ENCODE assay signal across 8 cellular contexts in genomic region chr7:66591058-66591800, GRCh38. TPM values are rescaled to one million over a fixed set of nuclear protein-coding genes. Genes with fewer than 3 reads are reported as not detected.
DNase-seq lines count a peak whose midpoint lies in the region; ATAC-seq and TF ChIP-seq lines count a peak whose summit lies in the region.
"Not testable (repeated sequence)": the region's sequence is repeated elsewhere in the genome, so short reads cannot be mapped to it uniquely, and the experiment has no call there.

No MANE protein-coding gene starts in this region.

- peak overlapping the region; percentile 96 for H3K4me3 Mint-ChIP-seq in activated naive CD8-positive, alpha-beta T cell

- H4K20me1 ChIP-seq in smooth muscle cell (ENCODE audit: low read depth): peaks cover 55% of the 10 kb centered on the region

- not testable (repeated sequence) for TF ChIP-seq POLR2A in esophagus squamous epithelium (IDR thresholded peaks at IDR 0.05)

- H3K4me1 ChIP-seq in esophagus squamous epithelium (peaks cover 4 to 61% (median 28%) of the 10 kb centered on the region in 3 donors), smooth muscle cell (ENCODE audit: low read depth) (peaks cover 10% of the 10 kb centered on the region)

- H3K36me3 Mint-ChIP-seq in activated naive CD8-positive, alpha-beta T cell: not testable (repeated sequence)

- TF ChIP-seq CTCF in esophagus squamous epithelium (IDR thresholded peaks at IDR 0.05); smooth muscle cell (IDR thresholded peaks at IDR 0.05; ENCODE audit: borderline replicate concordance, insufficient read depth, poor library complexity, severe bottlenecking): not testable (repeated sequence)

- not testable (repeated sequence) for H3K27me3 ChIP-seq in esophagus squamous epithelium; smooth muscle cell (ENCODE audit: low read depth)

- H3K27ac Mint-ChIP-seq in activated naive CD8-positive, alpha-beta T cell: peak overlapping the region; percentile 69

- H3K79me2 ChIP-seq in smooth muscle cell (ENCODE audit: low read depth): peaks cover 63% of the 10 kb centered on the region

- peaks cover 55% of the 10 kb centered on the region for H3K4me1 Mint-ChIP-seq in activated naive CD8-positive, alpha-beta T cell (ENCODE audit: low read depth)

- not testable (repeated sequence) for H3K9me3 Mint-ChIP-seq in activated naive CD8-positive, alpha-beta T cell (ENCODE audit: low read depth)

- H3K4me2 ChIP-seq in smooth muscle cell: peak overlapping the region; percentile 97

- H3K27ac ChIP-seq in esophagus squamous epithelium (peak overlapping the region; percentile 98 to 100 (median 98)), smooth muscle cell (ENCODE audit: low read depth) (peak overlapping the region; percentile 100)

- in situ Hi-C loops in ACHN (cut with HindIII; ENCODE audit: low pct_ligation_motif_present, low pct_unique_long_range_greater_than_20kb, low sequenced_read_pairs): not testable (repeated sequence)

- intact Hi-C loops in esophagus squamous epithelium (cut with DNase I): not testable (repeated sequence)

- peaks cover 0 to 16% (median 0%) of the 10 kb centered on the region in 3 donors for H3K36me3 ChIP-seq in esophagus squamous epithelium
- H3K36me3 ChIP-seq in smooth muscle cell (ENCODE audit: low read depth): not testable (repeated sequence)

- WGBS in esophagus squamous epithelium, 2 donors: 3 to 8% methylated on average over 7 to 21 of the region's 35 CpGs
- WGBS in smooth muscle cell (ENCODE audit: low lambda C conversion rate): 3% methylated on average over 35 of the region's 35 CpGs

- peak; percentile 48 for DNase-seq in ACHN
- DNase-seq in RKO (ENCODE audit: low spot score): peak; percentile 38
- DNase-seq in esophagus squamous epithelium (lab: John Stamatoyannopoulos, UW); smooth muscle cell (lab: John Stamatoyannopoulos, UW; ENCODE audit: unreplicated experiment): not testable (repeated sequence)
- peak; percentile 31 for DNase-seq in medulla oblongata (ENCODE audit: extremely low spot score)

- H3K9me3 ChIP-seq in esophagus squamous epithelium; smooth muscle cell (replicated peaks; ENCODE audit: low read depth): not testable (repeated sequence)

- not testable (repeated sequence) for H3K27me3 Mint-ChIP-seq in activated naive CD8-positive, alpha-beta T cell

- H3F3A ChIP-seq in smooth muscle cell (ENCODE audit: low read depth): not testable (repeated sequence)

- H2AFZ ChIP-seq in smooth muscle cell (ENCODE audit: low read depth): not testable (repeated sequence)

- peak overlapping the region; percentile 100 for H3K9ac ChIP-seq in smooth muscle cell (ENCODE audit: low read depth)

- peak; percentile 14 for ATAC-seq in GM19351 (IDR thresholded peaks at IDR 0.05; ENCODE audit: unreplicated experiment)
- ATAC-seq in HG03139 (IDR thresholded peaks at IDR 0.05; ENCODE audit: unreplicated experiment): peak; percentile 9

- H3K4me3 ChIP-seq in esophagus squamous epithelium (peak overlapping the region; percentile 77 to 99 (median 88)), smooth muscle cell (peak overlapping the region; percentile 99)

RNA-seq across cellular contexts. Expression of gene KCTD7, which starts 37.5 kb away (rescaled TPM):
- total RNA-seq in esophagus squamous epithelium: 1 to 10 TPM in 3 of 4 donors, under 1 TPM in 1; 0.99 to 6.1 (median 3.5) TPM
- total RNA-seq in smooth muscle cell: 6.3 and 8.1 TPM in 2 replicates
- 3.9 and 4.8 TPM in 2 replicates for polyA plus RNA-seq in smooth muscle cell
